In genomic region chr3:187750041-187750512, GRCh38 we compare ENCODE assay signal across 1 cellular context.
TF ChIP-seq lines count a peak whose summit lies in the region.

No MANE protein-coding gene starts in this region.

TF ChIP-seq in GM23338, 12 proteins besides CTCF, POLR2A, EP300 and RAD21 (continued from another document):
- TF ChIP-seq ZNF331 (CRISPR knock-in tag; IDR thresholded peaks at IDR 0.05; ENCODE audit: low read depth) (no peak), CREB1 (CRISPR knock-in tag; IDR thresholded peaks at IDR 0.05; ENCODE audit: low read depth) (no peak), EZH2 (IDR thresholded peaks at IDR 0.05; ENCODE audit: low read depth, unreplicated experiment) (no peak), EZH2phosphoT487 (IDR thresholded peaks at IDR 0.05; ENCODE audit: unreplicated experiment) (no peak)
- TF ChIP-seq, protein P1, sequence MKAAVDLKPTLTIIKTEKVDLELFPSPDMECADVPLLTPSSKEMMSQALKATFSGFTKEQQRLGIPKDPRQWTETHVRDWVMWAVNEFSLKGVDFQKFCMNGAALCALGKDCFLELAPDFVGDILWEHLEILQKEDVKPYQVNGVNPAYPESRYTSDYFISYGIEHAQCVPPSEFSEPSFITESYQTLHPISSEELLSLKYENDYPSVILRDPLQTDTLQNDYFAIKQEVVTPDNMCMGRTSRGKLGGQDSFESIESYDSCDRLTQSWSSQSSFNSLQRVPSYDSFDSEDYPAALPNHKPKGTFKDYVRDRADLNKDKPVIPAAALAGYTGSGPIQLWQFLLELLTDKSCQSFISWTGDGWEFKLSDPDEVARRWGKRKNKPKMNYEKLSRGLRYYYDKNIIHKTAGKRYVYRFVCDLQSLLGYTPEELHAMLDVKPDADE (IDR thresholded peaks at IDR 0.05) = no peak
